Comparison of ENCODE assay signal across 1 cellular context in genomic region chr19:45333609-45334303, GRCh38.
TF ChIP-seq lines count a peak whose summit lies in the region.

No MANE protein-coding gene starts in this region.

TF ChIP-seq in SK-N-SH treated with all-trans-retinoic acid at 6 μM for 48 hours, 23 proteins besides CTCF, POLR2A, EP300 and RAD21 (continued from another document):
- TF ChIP-seq CSRNP3 (CRISPR knock-in tag; IDR thresholded peaks at IDR 0.05) (no peak), TCF4 (CRISPR knock-in tag; IDR thresholded peaks at IDR 0.05; ENCODE audit: borderline replicate concordance) (no peak)
